In the genomic region with DNA sequence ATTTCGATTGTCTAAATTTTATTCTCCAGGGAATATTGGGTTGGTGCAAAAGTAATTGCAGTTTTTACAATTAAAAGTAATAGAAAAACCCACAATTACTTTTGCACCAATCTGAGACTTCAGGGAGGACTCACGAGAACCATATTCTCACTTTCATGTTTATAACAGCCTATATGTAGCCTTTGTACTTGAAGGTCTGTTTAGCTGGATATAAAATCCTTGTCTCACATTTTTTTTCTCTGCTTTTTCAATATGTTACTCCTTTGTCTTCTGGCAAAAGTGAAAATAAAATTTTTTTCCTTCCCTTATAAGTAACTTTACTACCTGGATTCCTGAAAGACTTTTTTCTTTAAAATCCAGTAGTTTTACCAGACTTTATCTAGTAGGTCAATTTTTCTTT, we compare ENCODE assay signal across 1 cellular context.
TF ChIP-seq lines count a peak whose summit lies in the region.

No MANE protein-coding gene starts in this region.

TF ChIP-seq in K562, 482 proteins besides CTCF, POLR2A, EP300 and RAD21:
- no peak for TF ChIP-seq ZNF263 (CRISPR knock-in tag; IDR thresholded peaks at IDR 0.05; ENCODE audit: borderline replicate concordance)
- peak; percentile 59; the same call in 1 of the 2 replicates for TF ChIP-seq ZFP1 (CRISPR knock-in tag; IDR thresholded peaks at IDR 0.05)
